8 cellular contexts compared by ENCODE assay signal in the genomic region with DNA sequence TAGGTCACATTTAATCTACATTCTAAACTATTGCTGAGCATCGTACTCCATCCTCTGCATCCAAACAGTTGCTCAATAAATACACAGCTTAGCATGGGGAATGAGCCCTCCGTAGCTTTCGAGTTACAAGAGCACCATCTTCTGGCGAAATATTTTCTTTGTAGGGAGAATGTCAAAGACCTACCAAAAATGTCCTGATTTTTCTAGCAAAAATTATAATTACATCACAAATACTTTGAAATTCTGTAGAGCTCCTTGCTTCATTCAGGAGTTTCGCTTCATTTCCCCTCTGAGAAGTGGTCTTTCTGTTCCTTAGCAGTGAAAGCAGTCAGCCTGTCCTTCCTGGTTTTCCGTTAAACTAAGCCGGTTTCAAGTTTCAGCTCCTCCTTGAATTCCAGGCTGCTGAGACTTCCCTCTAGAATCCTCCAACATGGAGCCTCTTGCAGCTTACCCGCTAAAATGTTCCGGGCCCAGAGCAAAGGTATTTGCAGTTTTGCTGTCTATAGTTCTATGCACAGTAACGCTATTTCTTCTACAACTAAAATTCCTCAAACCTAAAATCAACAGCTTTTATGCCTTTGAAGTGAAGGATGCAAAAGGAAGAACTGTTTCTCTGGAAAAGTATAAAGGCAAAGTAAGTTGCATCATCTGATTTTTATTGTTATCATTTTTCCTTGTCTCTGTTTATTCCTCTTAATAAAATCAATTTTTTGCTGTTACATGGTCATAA.
A peak's percentile ranks its signal among the peaks of the same experiment; 100 is the strongest.
DNase-seq lines count a peak whose midpoint lies in the region; ATAC-seq and FAIRE-seq lines count a peak whose summit lies in the region.

A gene with protein sequence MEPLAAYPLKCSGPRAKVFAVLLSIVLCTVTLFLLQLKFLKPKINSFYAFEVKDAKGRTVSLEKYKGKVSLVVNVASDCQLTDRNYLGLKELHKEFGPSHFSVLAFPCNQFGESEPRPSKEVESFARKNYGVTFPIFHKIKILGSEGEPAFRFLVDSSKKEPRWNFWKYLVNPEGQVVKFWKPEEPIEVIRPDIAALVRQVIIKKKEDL (plus strand): TSS at position 409 of the 730 bp plus-strand sequence. CDS start 22 bp downstream, at position 431.

- peak; percentile 47 for FAIRE-seq in GM18507 (lab: Jason Lieb, UNC)

- ATAC-seq in stimulated activated naive CD8-positive, alpha-beta T cell treated with anti-CD3 and anti-CD28 coated beads, Interleukin-15, Interleukin-2, amounts not matched to agents 100 U/mL and 50 U/mL, for 24 hours = peak; percentile 59
- ATAC-seq in HG02852 (IDR thresholded peaks at IDR 0.05; ENCODE audit: unreplicated experiment) = no peak

- DNase-seq in AG08396 (ENCODE audit: low spot score) (peak; percentile 65), GM18507 (ENCODE audit: extremely low spot score, insufficient read length, low read depth) (no peak), NOMO-1 (lab: John Stamatoyannopoulos, UW; ENCODE audit: unreplicated experiment in 2 of 2) (peak; percentile 30 to 65), cerebellar cortex (ENCODE audit: low spot score) (peak; percentile 70), kidney tubule cell (ENCODE audit: low spot score) (peak; percentile 88)
- DNase-seq in stimulated activated naive CD8-positive, alpha-beta T cell treated with anti-CD3 and anti-CD28 coated beads, Interleukin-15, Interleukin-2, amounts not matched to agents 100 U/mL and 50 U/mL, for 24 hours = no peak
- DNase-seq in activated T-cell treated with anti-CD3 and anti-CD28 coated beads, Interleukin-2, amount 50 U/mL, for 48 hours = no peak

Comparison
In these comparisons a context has a peak if more than half of its experiments do, and no peak if none do; other contexts are left out.
1. DNase-seq: peak in AG08396 (single experiment), NOMO-1 (2 of 2), cerebellar cortex (single experiment) and kidney tubule cell (single experiment); none in GM18507 (single experiment), stimulated activated naive CD8-positive, alpha-beta T cell treated with anti-CD3 and anti-CD28 coated beads, Interleukin-15, Interleukin-2, amounts not matched to agents 100 U/mL and 50 U/mL, for 24 hours (single experiment) and activated T-cell treated with anti-CD3 and anti-CD28 coated beads, Interleukin-2, amount 50 U/mL, for 48 hours (0 of 2).